In genomic region chr16:87854907-87855683, GRCh38 we compare ENCODE assay signal across 11 cellular contexts. TPM values are rescaled to one million over a fixed set of nuclear protein-coding genes. Genes with fewer than 3 reads are reported as not detected.
DNase-seq lines count a peak whose midpoint lies in the region; ATAC-seq and TF ChIP-seq lines count a peak whose summit lies in the region.
"Had no signal": no experiment of that assay in that cellular context is flagged by ENCODE, and none has a peak within 500 bp of the region (broad histone marks: within the 10 kb centered on the region; RNA-seq: fewer than 3 reads in every experiment).

No MANE protein-coding gene starts in this region.

- peak overlapping the region; percentile 99 for H3K27ac Mint-ChIP-seq in Caco-2 (ENCODE audit: unreplicated experiment)
- no peak overlapping the region for H3K27ac Mint-ChIP-seq in endodermal cell

- intact Hi-C loops in Caco-2 (cut with micrococcal nuclease; ENCODE audit: unreplicated experiment) = loop anchor here (5.0 kb wide), 1 partner anchor 92 kb away; no protein-coding TSS in a partner anchor
- intact Hi-C loops in gastrocnemius medialis (cut with DNase I; ENCODE audit: low total_unique reads) = no loop called here

- peak; percentile 1; the same call in 1 of the 3 replicates for ATAC-seq in RWPE2 (ENCODE audit: low read depth)
- ATAC-seq in gastrocnemius medialis = no peak
- ATAC-seq in GM18858 (IDR thresholded peaks at IDR 0.05; ENCODE audit: unreplicated experiment) = no peak

- peak overlapping the region; percentile 42 for H3K4me3 Mint-ChIP-seq in Caco-2 (ENCODE audit: unreplicated experiment)
- H3K4me3 Mint-ChIP-seq in endodermal cell = no peak overlapping the region

- peak in 1 of 2 donors; percentile 15 for TF ChIP-seq POLR2A in gastrocnemius medialis (IDR thresholded peaks at IDR 0.05)

- H3K27me3 ChIP-seq in Caco-2 (replicated peaks; ENCODE audit: control insufficient read depth, insufficient read depth, low read length) (no peaks in the 10 kb centered on the region), RWPE2 (ENCODE audit: insufficient read depth, poor library complexity, severe bottlenecking) (no peaks in the 10 kb centered on the region), endodermal cell (ENCODE audit: control insufficient read depth, insufficient read depth, low read length, poor library complexity, severe bottlenecking) (no peaks in the 10 kb centered on the region), gastrocnemius medialis (no peaks in the 10 kb centered on the region)

- no peak overlapping the region for H3K9ac ChIP-seq in endodermal cell (ENCODE audit: extremely low read depth, low read length, poor library complexity, severe bottlenecking)

- peaks cover 100% of the 10 kb centered on the region for H3K36me3 Mint-ChIP-seq in Caco-2 (ENCODE audit: insufficient read depth, unreplicated experiment)
- peaks cover 58% of the 10 kb centered on the region for H3K36me3 Mint-ChIP-seq in endodermal cell (ENCODE audit: low read depth)
- H3K36me3 Mint-ChIP-seq: naive B cell had no signal

- H3K9me3 Mint-ChIP-seq in Caco-2 (ENCODE audit: unreplicated experiment) (no peaks in the 10 kb centered on the region), endodermal cell (no peaks in the 10 kb centered on the region)
- H3K9me3 Mint-ChIP-seq: naive B cell had no signal

- BruUV-seq in Caco-2 (replicated peaks; lab: Mats Ljungman, UMichigan) = no TSS peak

- H3K9me3 ChIP-seq in Caco-2 (no peaks in the 10 kb centered on the region), RWPE2 (ENCODE audit: severe bottlenecking) (no peaks in the 10 kb centered on the region), endodermal cell (ENCODE audit: control insufficient read depth, low read length) (no peaks in the 10 kb centered on the region), gastrocnemius medialis (no peaks in the 10 kb centered on the region)

- DNase-seq in Caco-2 (no peak), RWPE2 (ENCODE audit: low spot score) (peak; percentile 77), endodermal cell (no peak), gastrocnemius medialis (no peak), RPMI8226 (no peak), KG1 (lab: John Stamatoyannopoulos, UW) (no peak), COLO829 (ENCODE audit: low spot score) (no peak)
- DNase-seq: naive B cell, NCI-H1092, Right ventricle myocardium superior had no signal

- WGBS in endodermal cell (ENCODE audit: insufficient coverage in 1 of 2, insufficient read length in 1 of 2), 2 experiments = 94 to 99% methylated on average over 17 to 22 of the region's 22 CpGs

- CTCF ChIA-PET in Caco-2 (lab: Charles Lee) = no interaction called here

- in situ Hi-C loops in gastrocnemius medialis (cut with MboI; ENCODE audit: low sequenced_read_pairs in 4 of 4) = no loop called here

- H3K4me1 Mint-ChIP-seq in Caco-2 (ENCODE audit: low read depth, unreplicated experiment) = peaks cover 53% of the 10 kb centered on the region
- H3K4me1 Mint-ChIP-seq in endodermal cell = peaks cover 42% of the 10 kb centered on the region

- H3K4me1 ChIP-seq in Caco-2 (peaks cover 71% of the 10 kb centered on the region), RWPE2 (ENCODE audit: insufficient read depth, poor library complexity, severe bottlenecking) (peaks cover 83% of the 10 kb centered on the region), endodermal cell (ENCODE audit: control insufficient read depth, insufficient read depth, low read length) (peaks cover 57% of the 10 kb centered on the region), gastrocnemius medialis (peaks cover 58 to 81% of the 10 kb centered on the region in 2 donors)

- POLR2A ChIA-PET in Caco-2 (lab: Charles Lee) = interaction anchor here (1.1 kb wide), 1 partner anchor 14 kb away, joined by 3 read pairs; the partner anchor contains the start of gene SLC7A5

- H3K27ac ChIP-seq in RWPE2 (ENCODE audit: poor library complexity, severe bottlenecking) (peak overlapping the region; percentile 98), endodermal cell (ENCODE audit: low read depth, low read length) (no peak overlapping the region), gastrocnemius medialis (peak overlapping the region; percentile 85 to 100 (median 97))

- H3K27me3 Mint-ChIP-seq in Caco-2 (ENCODE audit: insufficient read depth, unreplicated experiment) (no peaks in the 10 kb centered on the region), endodermal cell (ENCODE audit: insufficient read depth) (peaks cover 37% of the 10 kb centered on the region)
- H3K27me3 Mint-ChIP-seq: naive B cell had no signal

- TF ChIP-seq CTCF in Caco-2 (IDR thresholded peaks at IDR 0.05; ENCODE audit: insufficient read depth in 1 of 2, low read depth in 1 of 2, low read length in 1 of 2, severe bottlenecking in 1 of 2, unreplicated experiment in 1 of 2) (no peak), RWPE2 (IDR thresholded peaks at IDR 0.05; ENCODE audit: poor library complexity, severe bottlenecking) (no peak), endodermal cell (conservative IDR thresholded peaks at IDR 0.05) (no peak), gastrocnemius medialis (IDR thresholded peaks at IDR 0.05 in 4 of 5, conservative IDR thresholded peaks at IDR 0.05 in 1 of 5) (no peak)

- no peak overlapping the region for H3K4me3 ChIP-seq in Caco-2 (ENCODE audit: low read depth, low read length)
- H3K4me3 ChIP-seq in RWPE2 (ENCODE audit: severe bottlenecking) = no peak overlapping the region
- peak overlapping the region; percentile 40 for H3K4me3 ChIP-seq in endodermal cell (ENCODE audit: low read length)
- peak overlapping the region in 2 of 4 donors; percentile 37 to 66 for H3K4me3 ChIP-seq in gastrocnemius medialis

- peaks cover 3% of the 10 kb centered on the region; the same call in 1 of the 2 replicates for H3K36me3 ChIP-seq in Caco-2 (ENCODE audit: control insufficient read depth, insufficient read depth, low read length)
- H3K36me3 ChIP-seq in RWPE2 (ENCODE audit: low read depth) = peaks cover 93% of the 10 kb centered on the region
- H3K36me3 ChIP-seq in endodermal cell (ENCODE audit: control insufficient read depth, insufficient read depth, low read length) = peaks cover 95% of the 10 kb centered on the region
- H3K36me3 ChIP-seq in gastrocnemius medialis = peaks cover 0 to 9% of the 10 kb centered on the region in 2 donors

RNA-seq across cellular contexts. Expression of gene SLC7A5, which starts 14.2 kb away (rescaled TPM):
- total RNA-seq in Caco-2 (2022) (495 and 534 TPM in 2 replicates), endodermal cell (100 to 1,000 TPM; 374 to 588 TPM), gastrocnemius medialis (100 to 1,000 TPM in 1 of 4 donors, 10 to 100 TPM in 2, 1 to 10 TPM in 1; 7.0 to 133 (median 19.1) TPM)
- polyA plus RNA-seq in endodermal cell (2013, experiment 1 of 2) = 144 TPM
- polyA plus RNA-seq in endodermal cell (2013, experiment 2 of 2) = 134 TPM
